23 cellular contexts compared by ENCODE assay signal in genomic region chr4:128335541-128335940, GRCh38.
"Had no signal": no experiment of that assay in that cellular context is flagged by ENCODE, and none has a peak within 500 bp of the region (broad histone marks: within the 10 kb centered on the region; RNA-seq: fewer than 3 reads in every experiment).

No MANE protein-coding gene starts in this region.

- DNase-seq: effector CD8-positive, alpha-beta T cell; endodermal cell; esophagus squamous epithelium; head of caudate nucleus; kidney; mesenchymal stem cell; mucosa of descending colon; naive B cell; pancreas; retina; stimulated activated CD4-positive, alpha-beta T cell treated with anti-CD3 and anti-CD28 coated beads, Interleukin-2, amount 100 ng/mL, for 24 hours; stimulated activated CD4-positive, alpha-beta T cell treated with anti-CD3 and anti-CD28 coated beads, Interleukin-4, amount 100 ng/mL, for 24 hours; stimulated activated naive CD4-positive, alpha-beta T cell treated with Interleukin-2 at 50 U/mL for 16 hours; stomach; testis; tibial artery; upper lobe of left lung had no signal

- H3K27me3 ChIP-seq: esophagus squamous epithelium, neutrophil, pancreas, stomach, testis, tibial artery, upper lobe of left lung had no signal

- H3K36me3 ChIP-seq: esophagus squamous epithelium, neutrophil, pancreas, stomach, tibial artery, upper lobe of left lung had no signal

- ATAC-seq: left lobe of liver; mucosa of descending colon; natural killer cell treated with Interleukin-12 subunit alpha and Interleukin-12 subunit beta and Interleukin-15 and Interleukin-18, amount 100 ng/mL, for 72 hours; pancreas; sciatic nerve; stimulated activated effector memory CD8-positive, alpha-beta T cell treated with anti-CD3 and anti-CD28 coated beads, Interleukin-12 subunit alpha, Interleukin-12 subunit beta, amount 100 ng/mL, for 72 hours had no signal

- H3K4me1 ChIP-seq: esophagus squamous epithelium, pancreas, testis, upper lobe of left lung had no signal

- H3K27ac ChIP-seq: esophagus squamous epithelium, neutrophil, pancreas, stomach, testis, tibial artery, upper lobe of left lung had no signal

- H3K9me3 ChIP-seq: esophagus squamous epithelium, mucosa of descending colon, neutrophil, pancreas, stomach, testis, tibial artery, upper lobe of left lung had no signal

- H3K4me3 ChIP-seq: esophagus squamous epithelium, lung, mucosa of descending colon, pancreas, stomach, testis, tibial artery, upper lobe of left lung had no signal
